In genomic region chr6:36839819-36840379, GRCh38 we compare ENCODE assay signal across 8 cellular contexts.
DNase-seq lines count a peak whose midpoint lies in the region; ATAC-seq lines count a peak whose summit lies in the region.

No MANE protein-coding gene starts in this region.

- ATAC-seq in HG02973 (IDR thresholded peaks at IDR 0.05; ENCODE audit: unreplicated experiment): no peak

- peak; percentile 24 for DNase-seq in activated gamma-delta T cell (lab: John Stamatoyannopoulos, UW)
- DNase-seq in activated gamma-delta T cell treated with Interleukin-2 at 50 U/mL for 16 hours: no peak
- peak in 4 of 5 experiments; percentile 10 to 68 (median 24) for DNase-seq in T-helper 2 cell
- peak in 34 of 61 donors; percentile 16 to 70 (median 40) for DNase-seq in caudate nucleus (lab: John Stamatoyannopoulos, UW)
- DNase-seq in left kidney (ENCODE audit: low read depth, low spot score): peak; percentile 78
- DNase-seq in stimulated activated CD4-positive, alpha-beta T cell treated with anti-CD3 and anti-CD28 coated beads, Interleukin-4, amount 100 ng/mL, for 24 hours: peak; percentile 26
- no peak for DNase-seq in NCI-H128 (lab: John Stamatoyannopoulos, UW; ENCODE audit: unreplicated experiment)

- peak overlapping the region; percentile 76 for H3K27ac ChIP-seq in caudate nucleus (ENCODE audit: low read depth, low read length)

Comparison
In these comparisons a context has a peak if more than half of its experiments do, and no peak if none do; other contexts are left out.
1. DNase-seq: peak in activated gamma-delta T cell (single experiment), T-helper 2 cell (4 of 5), caudate nucleus (34 of 61), left kidney (single experiment) and stimulated activated CD4-positive, alpha-beta T cell treated with anti-CD3 and anti-CD28 coated beads, Interleukin-4, amount 100 ng/mL, for 24 hours (single experiment); none in activated gamma-delta T cell treated with Interleukin-2 at 50 U/mL for 16 hours (single experiment) and NCI-H128 (single experiment).